ENCODE assay signal across 8 cellular contexts in genomic region chr10:98309366-98310355, GRCh38. TPM values are rescaled to one million over a fixed set of nuclear protein-coding genes. Genes with fewer than 3 reads are reported as not detected.
DNase-seq lines count a peak whose midpoint lies in the region; TF ChIP-seq lines count a peak whose summit lies in the region.

No MANE protein-coding gene starts in this region.

- intact Hi-C loops in esophagus squamous epithelium (cut with DNase I), result loop anchor here (5.0 to 10.0 kb wide), 2 partner anchors 42 to 145 kb away; partner anchors contain the start of gene LOXL4
- intact Hi-C loops in transverse colon (cut with DNase I; ENCODE audit: low total_unique reads), result loop anchor here (2.0 to 5.0 kb wide), 2 partner anchors 139 to 397 kb away; no protein-coding TSS in a partner anchor

- TF ChIP-seq POLR2A in esophagus squamous epithelium (IDR thresholded peaks at IDR 0.05) (no peak), transverse colon (IDR thresholded peaks at IDR 0.05) (no peak)

- peak; percentile 22 to 52 (median 26) for DNase-seq in NCI-H1417 (lab: John Stamatoyannopoulos, UW)
- DNase-seq in NCI-H1417 treated with DMSO at 0.1 percent for 48 hours (lab: John Stamatoyannopoulos, UW), result no peak
- DNase-seq in MM.1S, result no peak
- peak; percentile 7 for DNase-seq in T1000 (lab: John Stamatoyannopoulos, UW)
- DNase-seq in esophagus squamous epithelium (lab: John Stamatoyannopoulos, UW), result no peak
- peak; percentile 35 for DNase-seq in middle frontal gyrus (ENCODE audit: extremely low spot score, low spot score)
- DNase-seq in transverse colon, result peak; percentile 66
- DNase-seq in NOMO-1 treated with DMSO at 0.1 percent for 48 hours (lab: John Stamatoyannopoulos, UW; ENCODE audit: unreplicated experiment), result no peak

- H3K27ac ChIP-seq in MM.1S (ENCODE audit: low read length) (no peak overlapping the region), esophagus squamous epithelium (no peak overlapping the region), transverse colon (no peak overlapping the region)

- H2AFZ ChIP-seq in MM.1S (ENCODE audit: low read length), result no peak overlapping the region

- TF ChIP-seq CTCF in MM.1S (IDR thresholded peaks at IDR 0.05; ENCODE audit: low read length), result peak; percentile 54
- peak; percentile 43 to 78 (median 72) for TF ChIP-seq CTCF in esophagus squamous epithelium (IDR thresholded peaks at IDR 0.05)
- TF ChIP-seq CTCF in transverse colon (IDR thresholded peaks at IDR 0.05), result peak; percentile 65 to 78 (median 76)

- no peaks in the 10 kb centered on the region for H3F3A ChIP-seq in MM.1S (ENCODE audit: insufficient read depth, low read length)

- no peak overlapping the region for H3K9ac ChIP-seq in MM.1S (ENCODE audit: low read length)

- H3K4me3 ChIP-seq in MM.1S (ENCODE audit: low read length) (no peak overlapping the region), esophagus squamous epithelium (peak overlapping the region in 1 of 4 donors; percentile 43), transverse colon (no peak overlapping the region)

- WGBS in esophagus squamous epithelium, 2 donors, result 16% methylated on average over 17 to 18 of the region's 21 CpGs
- 18 to 32% methylated on average over 10 to 21 of the region's 21 CpGs for WGBS in transverse colon (ENCODE audit: low coverage in 1 of 2), 2 donors

- TF ChIP-seq EP300 in transverse colon (IDR thresholded peaks at IDR 0.05; ENCODE audit: low read depth), result no peak

- no peaks in the 10 kb centered on the region for H3K9me3 ChIP-seq in MM.1S (replicated peaks; ENCODE audit: insufficient read depth, low read length)
- no peaks in the 10 kb centered on the region for H3K9me3 ChIP-seq in esophagus squamous epithelium
- H3K9me3 ChIP-seq in transverse colon, result no peaks in the 10 kb centered on the region

- in situ Hi-C loops in transverse colon (cut with MboI; ENCODE audit: low pct_ligation_motif_present in 1 of 4, low pct_unique_long_range_greater_than_20kb in 1 of 4, low sequenced_read_pairs in 3 of 4), result no loop called here

- peaks cover 10% of the 10 kb centered on the region for H3K4me1 ChIP-seq in MM.1S (ENCODE audit: low read length)
- H3K4me1 ChIP-seq in esophagus squamous epithelium, result peaks cover 4 to 29% (median 8%) of the 10 kb centered on the region in 3 donors
- peaks cover 0 to 14% (median 2%) of the 10 kb centered on the region in 4 donors for H3K4me1 ChIP-seq in transverse colon

- H3K27me3 ChIP-seq in MM.1S (replicated peaks; ENCODE audit: insufficient read depth, low read length), result no peaks in the 10 kb centered on the region
- peaks cover 0 to 83% (median 2%) of the 10 kb centered on the region in 4 donors for H3K27me3 ChIP-seq in esophagus squamous epithelium
- H3K27me3 ChIP-seq in transverse colon, result peaks cover 6% of the 10 kb centered on the region

- H3K9me2 ChIP-seq in MM.1S (replicated peaks; ENCODE audit: insufficient read depth, low read length), result no peaks in the 10 kb centered on the region

- H3K4me2 ChIP-seq in MM.1S (ENCODE audit: low read depth, low read length), result no peak overlapping the region

- H3K36me3 ChIP-seq in MM.1S (replicated peaks; ENCODE audit: insufficient read depth, low read length), result no peaks in the 10 kb centered on the region
- H3K36me3 ChIP-seq in esophagus squamous epithelium, result no peaks in the 10 kb centered on the region
- no peaks in the 10 kb centered on the region for H3K36me3 ChIP-seq in transverse colon

- H3K79me2 ChIP-seq in MM.1S (ENCODE audit: low read length), result no peaks in the 10 kb centered on the region

- H4K20me1 ChIP-seq in MM.1S (ENCODE audit: insufficient read depth, low read length), result no peaks in the 10 kb centered on the region

RNA-seq across cellular contexts. Expression of gene LOXL4, which starts 41.7 kb away (rescaled TPM):
- total RNA-seq in esophagus squamous epithelium, result 1 to 10 TPM in 2 of 4 donors, under 1 TPM in 2; 0.19 to 3.5 (median 1.4) TPM
- 1 to 10 TPM; 1.9 to 6.4 (median 2.8) TPM for total RNA-seq in transverse colon

Comparison
In these comparisons a context has a peak if more than half of its experiments do, and no peak if none do; other contexts are left out.
1. DNase-seq: peak in NCI-H1417 (3 of 3), T1000 (single experiment), middle frontal gyrus (single experiment) and transverse colon (single experiment); none in NCI-H1417 treated with DMSO at 0.1 percent for 48 hours (single experiment), MM.1S (single experiment), esophagus squamous epithelium (single experiment) and NOMO-1 treated with DMSO at 0.1 percent for 48 hours (single experiment).
2. Peak in every context shown above with its lines, with median percentiles within 50 percentile points of each other: CTCF ChIP-seq.